ENCODE assay signal across 11 cellular contexts in the genomic region with DNA sequence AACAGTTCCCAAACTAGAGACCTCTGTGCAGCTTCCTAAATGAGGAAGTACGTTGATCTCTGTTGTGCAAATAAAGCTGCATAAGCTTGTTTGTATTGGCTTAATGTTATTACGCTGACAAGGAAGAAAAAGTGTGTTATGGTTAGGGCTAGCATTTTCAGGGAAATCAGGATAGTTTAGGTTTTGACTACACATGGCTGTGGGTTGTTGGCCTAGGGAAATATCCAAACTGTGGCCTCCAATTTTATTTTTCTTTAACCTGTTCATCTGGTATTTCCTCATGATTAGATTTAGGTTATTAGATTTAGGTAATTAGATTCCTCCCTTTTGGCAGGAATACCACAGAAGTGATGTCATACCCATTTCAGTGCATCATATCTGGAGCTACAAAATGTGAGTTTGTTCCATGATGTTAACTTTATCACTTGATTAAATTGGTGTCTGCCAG. TPM values are rescaled to one million over a fixed set of nuclear protein-coding genes. Genes with fewer than 3 reads are reported as not detected.
DNase-seq lines count a peak whose midpoint lies in the region; ATAC-seq lines count a peak whose summit lies in the region.
"Had no signal": no experiment of that assay in that cellular context is flagged by ENCODE, and none has a peak within 500 bp of the region (broad histone marks: within the 10 kb centered on the region; RNA-seq: fewer than 3 reads in every experiment).

No MANE protein-coding gene starts in this region.

- DNase-seq in NCI-H748 (lab: John Stamatoyannopoulos, UW; ENCODE audit: unreplicated experiment) (peak; percentile 12), NCI-H748 treated with DMSO at 0.1 percent for 48 hours (lab: John Stamatoyannopoulos, UW) (no peak), NOMO-1 treated with DMSO at 0.1 percent for 48 hours (lab: John Stamatoyannopoulos, UW; ENCODE audit: unreplicated experiment) (peak; percentile 61), sciatic nerve (ENCODE audit: low spot score) (no peak), glomerular visceral epithelial cell (ENCODE audit: extremely low spot score) (no peak), OCI-M2 (lab: John Stamatoyannopoulos, UW; ENCODE audit: unreplicated experiment) (no peak)
- DNase-seq in stimulated activated CD4-positive, alpha-beta T cell treated with anti-CD3 and anti-CD28 coated beads, Interleukin-2, amount 100 ng/mL, for 48 hours = no peak
- DNase-seq: activated CD4-positive, alpha-beta T cell treated with anti-CD3 and anti-CD28 coated beads, Interleukin-2, amount 50 U/mL, for 48 hours; GDM1; HCEC 1CT had no signal

- intact Hi-C loops in sciatic nerve (cut with DNase I) = no loop called here

- ATAC-seq in esophagus mucosa (peak; percentile 79), sciatic nerve (peak; percentile 77)

RNA-seq across cellular contexts. Expression of gene MCCC1, which starts 8.7 kb away (rescaled TPM):
- total RNA-seq in esophagus mucosa (29.0 TPM), sciatic nerve (32.0 TPM)

RNA-seq across cellular contexts. Expression of gene LAMP3, which starts 54.5 kb away (rescaled TPM):
- total RNA-seq in esophagus mucosa (4.5 TPM), sciatic nerve (0.31 TPM)

Comparison
In these comparisons a context has a peak if more than half of its experiments do, and no peak if none do; other contexts are left out.
1. DNase-seq: peak in NCI-H748 (single experiment) and NOMO-1 treated with DMSO at 0.1 percent for 48 hours (single experiment); none in NCI-H748 treated with DMSO at 0.1 percent for 48 hours (single experiment), sciatic nerve (single experiment), glomerular visceral epithelial cell (single experiment), OCI-M2 (single experiment) and stimulated activated CD4-positive, alpha-beta T cell treated with anti-CD3 and anti-CD28 coated beads, Interleukin-2, amount 100 ng/mL, for 48 hours (0 of 2).